ENCODE assay signal across 1 cellular context in genomic region chr5:138527170-138527569, GRCh38.
TF ChIP-seq lines count a peak whose summit lies in the region.

No MANE protein-coding gene starts in this region.

TF ChIP-seq in A549, 52 proteins besides CTCF, POLR2A, EP300 and RAD21 (continued from another document):
- TF ChIP-seq, protein P1, sequence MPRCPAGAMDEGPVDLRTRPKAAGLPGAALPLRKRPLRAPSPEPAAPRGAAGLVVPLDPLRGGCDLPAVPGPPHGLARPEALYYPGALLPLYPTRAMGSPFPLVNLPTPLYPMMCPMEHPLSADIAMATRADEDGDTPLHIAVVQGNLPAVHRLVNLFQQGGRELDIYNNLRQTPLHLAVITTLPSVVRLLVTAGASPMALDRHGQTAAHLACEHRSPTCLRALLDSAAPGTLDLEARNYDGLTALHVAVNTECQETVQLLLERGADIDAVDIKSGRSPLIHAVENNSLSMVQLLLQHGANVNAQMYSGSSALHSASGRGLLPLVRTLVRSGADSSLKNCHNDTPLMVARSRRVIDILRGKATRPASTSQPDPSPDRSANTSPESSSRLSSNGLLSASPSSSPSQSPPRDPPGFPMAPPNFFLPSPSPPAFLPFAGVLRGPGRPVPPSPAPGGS (IDR thresholded peaks at IDR 0.05) = no peak
- TF ChIP-seq ESRRA (IDR thresholded peaks at IDR 0.05; ENCODE audit: borderline replicate concordance, low read length) (no peak), CHD4 (IDR thresholded peaks at IDR 0.05; ENCODE audit: borderline replicate concordance) (no peak), FOXS1 (CRISPR knock-in tag; IDR thresholded peaks at IDR 0.05) (no peak), NR3C1 (IDR thresholded peaks at IDR 0.05) (no peak), CEBPB (IDR thresholded peaks at IDR 0.05) (no peak), ELK1 (IDR thresholded peaks at IDR 0.05; ENCODE audit: low read depth, low read length) (no peak), SREBF2 (IDR thresholded peaks at IDR 0.05) (no peak)
- TF ChIP-seq, protein P2, sequence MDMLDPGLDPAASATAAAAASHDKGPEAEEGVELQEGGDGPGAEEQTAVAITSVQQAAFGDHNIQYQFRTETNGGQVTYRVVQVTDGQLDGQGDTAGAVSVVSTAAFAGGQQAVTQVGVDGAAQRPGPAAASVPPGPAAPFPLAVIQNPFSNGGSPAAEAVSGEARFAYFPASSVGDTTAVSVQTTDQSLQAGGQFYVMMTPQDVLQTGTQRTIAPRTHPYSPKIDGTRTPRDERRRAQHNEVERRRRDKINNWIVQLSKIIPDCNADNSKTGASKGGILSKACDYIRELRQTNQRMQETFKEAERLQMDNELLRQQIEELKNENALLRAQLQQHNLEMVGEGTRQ (IDR thresholded peaks at IDR 0.05) = no peak
TF ChIP-seq in A549: peak in this region for 0.
